1 cellular context compared by ENCODE assay signal in genomic region chr16:86505899-86506864, GRCh38.
TF ChIP-seq lines count a peak whose summit lies in the region.

No MANE protein-coding gene starts in this region.

TF ChIP-seq in HepG2, 621 proteins besides CTCF, POLR2A, EP300 and RAD21:
- TF ChIP-seq REXO4 (CRISPR knock-in tag; IDR thresholded peaks at IDR 0.05; ENCODE audit: borderline replicate concordance) (no peak), EZH2 (conservative IDR thresholded peaks at IDR 0.05; ENCODE audit: low read depth, low read length) (peak; percentile 96)
